9 cellular contexts compared by ENCODE assay signal in genomic region chr17:16255481-16255901, GRCh38. TPM values are rescaled to one million over a fixed set of nuclear protein-coding genes. Genes with fewer than 3 reads are reported as not detected.
DNase-seq lines count a peak whose midpoint lies in the region; ATAC-seq, FAIRE-seq and TF ChIP-seq lines count a peak whose summit lies in the region.
"Had no signal": no experiment of that assay in that cellular context is flagged by ENCODE, and none has a peak within 500 bp of the region (broad histone marks: within the 10 kb centered on the region; RNA-seq: fewer than 3 reads in every experiment).

No MANE protein-coding gene starts in this region.

- H3K4me2 ChIP-seq in K562 (ENCODE audit: insufficient read depth, low read length) = no peak overlapping the region
- no peak overlapping the region for H3K4me2 ChIP-seq in SK-N-SH

- TF ChIP-seq POLR2A in K562 (conservative IDR thresholded peaks at IDR 0.05) = no peak

- peaks cover 12% of the 10 kb centered on the region for H3K36me3 Mint-ChIP-seq in activated CD4-positive, alpha-beta T cell treated with anti-CD3 and anti-CD28 coated beads, Interleukin-2, amount 10 ng/mL, durations not matched to agents 7 days and 5 days (ENCODE audit: low read depth)
- H3K36me3 Mint-ChIP-seq in T-helper 17 cell (ENCODE audit: low read depth) = peaks cover 2% of the 10 kb centered on the region

- no TSS peak for BruUV-seq in K562 (replicated peaks; lab: Mats Ljungman, UMichigan)

- H3K9ac ChIP-seq in K562 (ENCODE audit: insufficient read depth in 1 of 2, low read depth in 2 of 2, low read length in 2 of 2) (peak overlapping the region; percentile 38 to 75; a peak in 2 of 4 replicates), SK-N-SH (no peak overlapping the region)

- H3K4me1 ChIP-seq in K562 (replicated peaks in 1 of 2; ENCODE audit: control insufficient read depth in 2 of 2, insufficient read depth in 2 of 2, low read length in 2 of 2) (no peaks in the 10 kb centered on the region; a peak in 2 of 5 replicates), SK-N-SH (ENCODE audit: control insufficient read depth in 1 of 2, insufficient read depth in 2 of 2, low read depth in 1 of 2, low read length in 1 of 2) (no peaks in the 10 kb centered on the region)

- H3K4me3 Mint-ChIP-seq in activated CD4-positive, alpha-beta T cell treated with anti-CD3 and anti-CD28 coated beads, Interleukin-2, amount 10 ng/mL, durations not matched to agents 7 days and 5 days = no peak overlapping the region
- no peak overlapping the region for H3K4me3 Mint-ChIP-seq in T-helper 17 cell

- in situ Hi-C loops in K562 (cut with MboI) = no loop called here

- H3K4me3 ChIP-seq in K562 (no peak overlapping the region), retinal pigment epithelial cell (ENCODE audit: low read length) (no peak overlapping the region), SK-N-SH (ENCODE audit: low read depth in 2 of 2, low read length in 1 of 2) (no peak overlapping the region)

- intact Hi-C loops in K562 (cut with micrococcal nuclease) = no loop called here

- no peaks in the 10 kb centered on the region for H3K9me2 ChIP-seq in SK-N-SH

- H3K9me3 ChIP-seq in K562 (replicated peaks; ENCODE audit: control insufficient read depth, insufficient read depth, low read depth, low read length) = no peaks in the 10 kb centered on the region
- H3K9me3 ChIP-seq in SK-N-SH = no peaks in the 10 kb centered on the region
- H3K9me3 ChIP-seq in T-helper 17 cell (ENCODE audit: control insufficient read depth, low read length, poor library complexity, severe bottlenecking) = no peaks in the 10 kb centered on the region

- POLR2A ChIA-PET in K562 (lab: Yijun Ruan, JAX) = interaction anchor here (0.8 to 1.2 kb wide), 2 partner anchors 31 to 184 kb away, joined by 3 to 4 read pairs; no protein-coding TSS in a partner anchor
- POLR2A ChIA-PET in activated CD4-positive, alpha-beta T cell treated with anti-CD3 and anti-CD28 coated beads, Interleukin-2, amount 10 ng/mL, durations not matched to agents 7 days and 5 days (lab: Charles Lee) = interaction anchor here (0.7 kb wide), 1 partner anchor 32 kb away, joined by 3 read pairs; no protein-coding TSS in a partner anchor
- POLR2A ChIA-PET in SK-N-SH (lab: Yijun Ruan, JAX) = no interaction called here

- FAIRE-seq in K562 (lab: Jason Lieb, UNC) = no peak

- DNase-seq in EH (ENCODE audit: low read depth) (peak; percentile 38), K562 (ENCODE audit: extremely low read depth in 1 of 4, low spot score in 3 of 4) (no peak), iPS-NIHi11 (ENCODE audit: low spot score) (peak; percentile 37), retinal pigment epithelial cell (ENCODE audit: low read depth) (peak; percentile 43), SK-N-SH (no peak), T-helper 17 cell (no peak)
- no peak for DNase-seq in activated CD4-positive, alpha-beta T cell treated with anti-CD3 and anti-CD28 coated beads, Interleukin-2, amount 10 ng/mL, durations not matched to agents 7 days and 5 days
- DNase-seq: NCI-H226 had no signal

- peak overlapping the region; percentile 55; the same call in 2 of the 3 replicates for H3K27ac ChIP-seq in K562 (ENCODE audit: extremely low read depth, low read depth, low read length)
- no peak overlapping the region for H3K27ac ChIP-seq in SK-N-SH (ENCODE audit: low read depth in 2 of 2, low read length in 1 of 2)

- CTCF ChIA-PET in K562 (lab: Yijun Ruan, JAX; ENCODE audit: low intra/inter-chr PET ratio) = no interaction called here
- CTCF ChIA-PET in activated CD4-positive, alpha-beta T cell treated with anti-CD3 and anti-CD28 coated beads, Interleukin-2, amount 10 ng/mL, durations not matched to agents 7 days and 5 days (lab: Charles Lee) = no interaction called here
- CTCF ChIA-PET in SK-N-SH (lab: Yijun Ruan, JAX) = no interaction called here

- H2AFZ ChIP-seq in K562 (ENCODE audit: low read depth, low read length) (peak overlapping the region; percentile 12; the same call in 1 of the 2 replicates), SK-N-SH (ENCODE audit: low read depth) (no peak overlapping the region)

- whole genome bisulfite sequencing in K562 (ENCODE audit: insufficient coverage, low coverage, missing lambda C conversion rate) = 33% methylated on average over 4 of the region's 4 CpGs
- 94% methylated on average over 4 of the region's 4 CpGs for WGBS in SK-N-SH (ENCODE audit: low lambda C conversion rate)

- no peak for TF ChIP-seq RAD21 in K562 (CRISPR knock-in tag; conservative IDR thresholded peaks at IDR 0.05 in 1 of 2, IDR thresholded peaks at IDR 0.05 in 1 of 2)
- TF ChIP-seq RAD21 in SK-N-SH (IDR thresholded peaks at IDR 0.05; ENCODE audit: low read length) = no peak

- H3K27me3 ChIP-seq in K562 (ENCODE audit: control insufficient read depth in 2 of 2, insufficient read depth in 2 of 2, low read length in 2 of 2) = no peaks in the 10 kb centered on the region
- no peaks in the 10 kb centered on the region for H3K27me3 ChIP-seq in SK-N-SH (ENCODE audit: insufficient read depth)

- TF ChIP-seq CTCF in K562 (IDR thresholded peaks at IDR 0.05 in 2 of 3, conservative IDR thresholded peaks at IDR 0.05 in 1 of 3; ENCODE audit: insufficient read depth in 2 of 3, low read depth in 1 of 3, low read length in 3 of 3) = no peak
- no peak for TF ChIP-seq CTCF in retinal pigment epithelial cell (conservative IDR thresholded peaks at IDR 0.05; ENCODE audit: low read depth, low read length)
- TF ChIP-seq CTCF in SK-N-SH (IDR thresholded peaks at IDR 0.05) = no peak

- TF ChIP-seq EP300 in K562 (IDR thresholded peaks at IDR 0.05; ENCODE audit: low read length) (no peak), SK-N-SH (IDR thresholded peaks at IDR 0.05; ENCODE audit: borderline replicate concordance in 1 of 2, low read depth in 1 of 2, low read length in 1 of 2) (no peak)

- H3K9me1 ChIP-seq in K562 (ENCODE audit: control insufficient read depth, insufficient read depth, low read length) = no peaks in the 10 kb centered on the region

- H4K20me1 ChIP-seq in K562 (replicated peaks; ENCODE audit: control insufficient read depth, insufficient read depth, low read length) = no peaks in the 10 kb centered on the region
- H4K20me1 ChIP-seq in SK-N-SH (ENCODE audit: insufficient read depth) = no peaks in the 10 kb centered on the region

- H3K27me3 Mint-ChIP-seq in activated CD4-positive, alpha-beta T cell treated with anti-CD3 and anti-CD28 coated beads, Interleukin-2, amount 10 ng/mL, durations not matched to agents 7 days and 5 days = no peaks in the 10 kb centered on the region
- H3K27me3 Mint-ChIP-seq in T-helper 17 cell = no peaks in the 10 kb centered on the region

- no peaks in the 10 kb centered on the region for H3K79me2 ChIP-seq in K562 (ENCODE audit: control insufficient read depth, insufficient read depth, low read length)
- H3K79me2 ChIP-seq in SK-N-SH (ENCODE audit: insufficient read depth) = no peaks in the 10 kb centered on the region

- ATAC-seq in K562 = peak; percentile 25; the same call in 1 of the 3 replicates
- no peak for ATAC-seq in T-helper 17 cell
- no peak for ATAC-seq in GM21576 (IDR thresholded peaks at IDR 0.05; ENCODE audit: unreplicated experiment)

- H3K36me3 ChIP-seq in K562 (ENCODE audit: control insufficient read depth, insufficient read depth, low read length) = no peaks in the 10 kb centered on the region
- no peaks in the 10 kb centered on the region for H3K36me3 ChIP-seq in SK-N-SH (replicated peaks in 1 of 2; ENCODE audit: control insufficient read depth in 1 of 2, insufficient read depth in 2 of 2, low read length in 1 of 2)

- H3F3A ChIP-seq in SK-N-SH (replicated peaks; ENCODE audit: insufficient read depth) = no peaks in the 10 kb centered on the region

- peaks cover 9% of the 10 kb centered on the region for H3K4me1 Mint-ChIP-seq in activated CD4-positive, alpha-beta T cell treated with anti-CD3 and anti-CD28 coated beads, Interleukin-2, amount 10 ng/mL, durations not matched to agents 7 days and 5 days
- H3K4me1 Mint-ChIP-seq in T-helper 17 cell = peaks cover 10% of the 10 kb centered on the region

- no peaks in the 10 kb centered on the region for H3K9me3 Mint-ChIP-seq in activated CD4-positive, alpha-beta T cell treated with anti-CD3 and anti-CD28 coated beads, Interleukin-2, amount 10 ng/mL, durations not matched to agents 7 days and 5 days

- no peak overlapping the region for H3K27ac Mint-ChIP-seq in activated CD4-positive, alpha-beta T cell treated with anti-CD3 and anti-CD28 coated beads, Interleukin-2, amount 10 ng/mL, durations not matched to agents 7 days and 5 days
- H3K27ac Mint-ChIP-seq in T-helper 17 cell = no peak overlapping the region

RNA-seq across cellular contexts. Expression of gene PIGL, which starts 38.5 kb away (rescaled TPM):
- 121 and 141 TPM in 2 replicates for total RNA-seq in K562 (2011; cell fraction: chromatin; rRNA removed; ENCODE audit: low replicate concordance)
- total RNA-seq in K562 (2011; cell fraction: nucleolus; rRNA removed) = 109 and 111 TPM in 2 replicates
- total RNA-seq in K562 (2011; cell fraction: nucleoplasm; rRNA removed) = 115 and 144 TPM in 2 replicates
- total RNA-seq in K562 (2014; rRNA removed) (23.6 and 26.4 TPM in 2 replicates), K562 (2014; rRNA removed; fragmentation: Illumina TruSeq; extraction: Trizol) (22.7 and 24.5 TPM in 2 replicates), K562 (2015; rRNA removed; fragmentation: Illumina TruSeq; extraction: Trizol) (19.9 and 20.7 TPM in 2 replicates), K562 (2021) (27.7 and 29.6 TPM in 2 replicates), T-helper 17 cell (10 to 100 TPM; 54.5 to 69.0 TPM)
- polyA plus RNA-seq in K562 (2011; rRNA removed) (43.4 and 53.0 TPM in 2 replicates), K562 (2014; fragmentation: Illumina TruSeq; extraction: Trizol) (25.6 and 26.5 TPM in 2 replicates), K562 (2014; fragmentation: Nextera tagmentation; extraction: Ambion mirVana) (10 to 100 TPM; 54.2 to 55.3 TPM), K562 (2014; rRNA removed) (34.2 and 39.1 TPM in 2 replicates), SK-N-SH (2012; rRNA removed) (34.0 and 58.0 TPM in 2 replicates)
- 25.8 and 37.0 TPM in 2 replicates for polyA plus RNA-seq in K562 (2011; cell fraction: cytosol; rRNA removed)
- polyA plus RNA-seq in K562 (2011; cell fraction: nucleus; rRNA removed) = 236 and 238 TPM in 2 replicates
- polyA plus RNA-seq in K562 (2012) = 16.5 and 22.9 TPM in 2 replicates
- polyA minus RNA-seq in K562 (2011; rRNA and poly(A)+ RNA removed) = 23.3 and 27.9 TPM in 2 replicates
- polyA minus RNA-seq in K562 (2011; cell fraction: cytosol; rRNA and poly(A)+ RNA removed) = 10.3 and 11.0 TPM in 2 replicates
- 28.1 and 40.4 TPM in 2 replicates for polyA minus RNA-seq in K562 (2011; cell fraction: nucleus; rRNA and poly(A)+ RNA removed)
- total RNA-seq in activated CD4-positive, alpha-beta T cell treated with anti-CD3 and anti-CD28 coated beads, Interleukin-2, amount 10 ng/mL, durations not matched to agents 7 days and 5 days = 10 to 100 TPM; 25.2 to 30.6 TPM
- 13.3 and 15.4 TPM in 2 replicates for polyA plus RNA-seq in SK-N-SH (2012; cell fraction: cytosol; rRNA removed)
- polyA plus RNA-seq in SK-N-SH (2012; cell fraction: nucleus; rRNA removed) = 245 and 336 TPM in 2 replicates

RNA-seq across cellular contexts. Expression of gene NCOR1, which starts 40.2 kb away (rescaled TPM):
- 137 and 320 TPM in 2 replicates for total RNA-seq in K562 (2011; cell fraction: chromatin; rRNA removed; ENCODE audit: low replicate concordance)
- 51.0 and 77.2 TPM in 2 replicates for total RNA-seq in K562 (2011; cell fraction: nucleolus; rRNA removed)
- 110 and 139 TPM in 2 replicates for total RNA-seq in K562 (2011; cell fraction: nucleoplasm; rRNA removed)
- total RNA-seq in K562 (2014; rRNA removed) (50.9 and 53.9 TPM in 2 replicates), K562 (2014; rRNA removed; fragmentation: Illumina TruSeq; extraction: Trizol) (52.5 and 56.8 TPM in 2 replicates), K562 (2015; rRNA removed; fragmentation: Illumina TruSeq; extraction: Trizol) (54.9 and 57.4 TPM in 2 replicates), K562 (2021) (62.1 and 66.5 TPM in 2 replicates), T-helper 17 cell (100 to 1,000 TPM; 155 to 161 TPM)
- polyA plus RNA-seq in K562 (2011; rRNA removed) (59.3 and 64.5 TPM in 2 replicates), K562 (2014; fragmentation: Illumina TruSeq; extraction: Trizol) (48.7 and 49.8 TPM in 2 replicates), K562 (2014; fragmentation: Nextera tagmentation; extraction: Ambion mirVana) (10 to 100 TPM; 20.2 to 35.3 TPM), K562 (2014; rRNA removed) (37.5 and 40.1 TPM in 2 replicates), SK-N-SH (2012; rRNA removed) (42.1 and 43.0 TPM in 2 replicates)
- polyA plus RNA-seq in K562 (2011; cell fraction: cytosol; rRNA removed) = 58.3 and 89.8 TPM in 2 replicates
- 66.7 and 77.7 TPM in 2 replicates for polyA plus RNA-seq in K562 (2011; cell fraction: nucleus; rRNA removed)
- 34.2 and 40.0 TPM in 2 replicates for polyA plus RNA-seq in K562 (2012)
- 155 and 172 TPM in 2 replicates for polyA minus RNA-seq in K562 (2011; rRNA and poly(A)+ RNA removed)
- 47.7 and 57.5 TPM in 2 replicates for polyA minus RNA-seq in K562 (2011; cell fraction: cytosol; rRNA and poly(A)+ RNA removed)
- 58.2 and 97.3 TPM in 2 replicates for polyA minus RNA-seq in K562 (2011; cell fraction: nucleus; rRNA and poly(A)+ RNA removed)
- total RNA-seq in activated CD4-positive, alpha-beta T cell treated with anti-CD3 and anti-CD28 coated beads, Interleukin-2, amount 10 ng/mL, durations not matched to agents 7 days and 5 days = 100 to 1,000 TPM; 152 to 182 TPM
- 27.2 and 39.1 TPM in 2 replicates for polyA plus RNA-seq in SK-N-SH (2012; cell fraction: cytosol; rRNA removed)
- polyA plus RNA-seq in SK-N-SH (2012; cell fraction: nucleus; rRNA removed) = 61.7 and 72.9 TPM in 2 replicates

Comparison
In these comparisons a context has a peak if more than half of its experiments do, and no peak if none do; other contexts are left out.
1. DNase-seq: peak in EH (single experiment), iPS-NIHi11 (single experiment) and retinal pigment epithelial cell (single experiment); none in K562 (0 of 4), activated CD4-positive, alpha-beta T cell treated with anti-CD3 and anti-CD28 coated beads, Interleukin-2, amount 10 ng/mL, durations not matched to agents 7 days and 5 days (single experiment), SK-N-SH (single experiment) and T-helper 17 cell (0 of 3).